Comparison of ENCODE assay signal across 8 cellular contexts in genomic region chr10:112376578-112376855, GRCh38. TPM values are rescaled to one million over a fixed set of nuclear protein-coding genes. Genes with fewer than 3 reads are reported as not detected.
DNase-seq lines count a peak whose midpoint lies in the region; ATAC-seq and TF ChIP-seq lines count a peak whose summit lies in the region.

No MANE protein-coding gene starts in this region.

- H3K9ac ChIP-seq in mammary epithelial cell (ENCODE audit: insufficient read depth, low read length) (no peak overlapping the region), neural progenitor cell (no peak overlapping the region), H9 (ENCODE audit: extremely low read depth, insufficient read length, low read length) (no peak overlapping the region)

- no peak overlapping the region for H2BK15ac ChIP-seq in H9 (ENCODE audit: low read depth, low read length)

- H3K4me3 ChIP-seq in mammary epithelial cell (replicated peaks in 1 of 3; ENCODE audit: insufficient read depth in 1 of 3, low read depth in 2 of 3, low read length in 3 of 3) (no peak overlapping the region), sigmoid colon (peak overlapping the region; percentile 14 to 42 (median 37)), neural progenitor cell (no peak overlapping the region)

- peak overlapping the region; percentile 99 for H3K27ac Mint-ChIP-seq in activated naive CD4-positive, alpha-beta T cell treated with anti-CD3 and anti-CD28 coated beads, Interleukin-2, amount 10 ng/mL, durations not matched to agents 7 days and 5 days
- H3K27ac Mint-ChIP-seq in neural progenitor cell (no peak overlapping the region), H9 (no peak overlapping the region)

- peaks cover 52% of the 10 kb centered on the region for H3K4me1 Mint-ChIP-seq in activated naive CD4-positive, alpha-beta T cell treated with anti-CD3 and anti-CD28 coated beads, Interleukin-2, amount 10 ng/mL, durations not matched to agents 7 days and 5 days
- peaks cover 14% of the 10 kb centered on the region for H3K4me1 Mint-ChIP-seq in neural progenitor cell
- peaks cover 14 to 17% of the 10 kb centered on the region in 2 experiments for H3K4me1 Mint-ChIP-seq in H9

- H3K9me3 Mint-ChIP-seq in activated naive CD4-positive, alpha-beta T cell treated with anti-CD3 and anti-CD28 coated beads, Interleukin-2, amount 10 ng/mL, durations not matched to agents 7 days and 5 days: no peaks in the 10 kb centered on the region
- H3K9me3 Mint-ChIP-seq in neural progenitor cell (peaks cover 2% of the 10 kb centered on the region), H9 (no peaks in the 10 kb centered on the region; a peak in 1 of 5 replicates)

- no peaks in the 10 kb centered on the region for H3K9me3 ChIP-seq in mammary epithelial cell (replicated peaks; ENCODE audit: insufficient read depth, low read length)
- no peaks in the 10 kb centered on the region for H3K9me3 ChIP-seq in sigmoid colon
- H3K9me3 ChIP-seq in neural progenitor cell (ENCODE audit: low read depth): no peaks in the 10 kb centered on the region
- H3K9me3 ChIP-seq in H9 (ENCODE audit: control insufficient read depth, low read depth, low read length): no peaks in the 10 kb centered on the region

- no peaks in the 10 kb centered on the region for H3F3A ChIP-seq in neural progenitor cell (ENCODE audit: low read depth)

- ATAC-seq in HG03342 (IDR thresholded peaks at IDR 0.05; ENCODE audit: unreplicated experiment): peak; percentile 31

- no peak overlapping the region for H3T11ph ChIP-seq in H9 (ENCODE audit: low read length)

- no peak overlapping the region for H3K4ac ChIP-seq in H9 (ENCODE audit: low read depth, low read length)

- intact Hi-C loops in mammary epithelial cell (cut with micrococcal nuclease) (no loop called here), sigmoid colon (cut with DNase I) (no loop called here)

- H3K4me1 ChIP-seq in mammary epithelial cell (ENCODE audit: insufficient read depth, low read length) (peaks cover 10% of the 10 kb centered on the region), sigmoid colon (no peaks in the 10 kb centered on the region), neural progenitor cell (no peaks in the 10 kb centered on the region), H9 (ENCODE audit: insufficient read depth, low read length) (no peaks in the 10 kb centered on the region)

- no TSS peak for BruUV-seq in mammary epithelial cell (replicated peaks; lab: Mats Ljungman, UMichigan)

- CTCF ChIA-PET in activated naive CD4-positive, alpha-beta T cell treated with anti-CD3 and anti-CD28 coated beads, Interleukin-2, amount 10 ng/mL, durations not matched to agents 7 days and 5 days (lab: Charles Lee): interaction anchor here (1.9 to 2.6 kb wide), 2 partner anchors 58 to 60 kb away, joined by 5 to 16 read pairs; no protein-coding TSS in a partner anchor
- CTCF ChIA-PET in mammary epithelial cell (lab: Charles Lee; ENCODE audit: low non-redundant PET): no interaction called here

- no peak for TF ChIP-seq EP300 in sigmoid colon (IDR thresholded peaks at IDR 0.05)

- no peaks in the 10 kb centered on the region for H3K23me2 ChIP-seq in H9 (ENCODE audit: insufficient read length, low read depth, low read length, poor library complexity, severe bottlenecking)

- no peak overlapping the region for H2BK5ac ChIP-seq in H9 (ENCODE audit: insufficient read length, low read length)

- H2BK120ac ChIP-seq in H9 (ENCODE audit: low read depth, low read length, poor library complexity, severe bottlenecking): no peak overlapping the region

- H3K27me3 ChIP-seq in mammary epithelial cell (ENCODE audit: insufficient read depth, low read length): no peaks in the 10 kb centered on the region
- no peaks in the 10 kb centered on the region for H3K27me3 ChIP-seq in sigmoid colon
- H3K27me3 ChIP-seq in neural progenitor cell: no peaks in the 10 kb centered on the region
- no peaks in the 10 kb centered on the region for H3K27me3 ChIP-seq in H9 (ENCODE audit: insufficient read depth, low read length)

- H3K18ac ChIP-seq in H9 (ENCODE audit: insufficient read length, low read depth, low read length): no peak overlapping the region

- H4K91ac ChIP-seq in H9 (ENCODE audit: insufficient read length, low read depth, low read length): no peak overlapping the region

- no peak overlapping the region for H4K8ac ChIP-seq in H9 (replicated peaks; ENCODE audit: insufficient read length, low read depth, low read length)

- dilution Hi-C loops in mammary epithelial cell (cut with HindIII; ENCODE audit: low sequenced_read_pairs): no loop called here

- no peak for TF ChIP-seq POLR2A in sigmoid colon (IDR thresholded peaks at IDR 0.05)

- no peak overlapping the region for H3K56ac ChIP-seq in H9 (ENCODE audit: insufficient read length, low read depth, low read length)

- 95% methylated on average over 3 of the region's 3 CpGs for whole genome bisulfite sequencing in mammary epithelial cell (ENCODE audit: low coverage, missing lambda C conversion rate)
- WGBS in sigmoid colon, 2 donors: 7 to 16% methylated on average over 3 of the region's 3 CpGs
- WGBS in H9 (ENCODE audit: extremely low coverage, insufficient read length, low lambda C conversion rate): no CpG with 5 or more reads among the region's 3 CpGs

- H4K5ac ChIP-seq in H9 (ENCODE audit: insufficient read length, low read depth, low read length): no peak overlapping the region

- no peak overlapping the region for H3K23ac ChIP-seq in H9 (ENCODE audit: insufficient read length, low read depth, low read length)

- peaks cover 41% of the 10 kb centered on the region for H3K36me3 Mint-ChIP-seq in activated naive CD4-positive, alpha-beta T cell treated with anti-CD3 and anti-CD28 coated beads, Interleukin-2, amount 10 ng/mL, durations not matched to agents 7 days and 5 days
- H3K36me3 Mint-ChIP-seq in neural progenitor cell (no peaks in the 10 kb centered on the region), H9 (ENCODE audit: insufficient read depth in 1 of 3, low read depth in 3 of 3) (no peaks in the 10 kb centered on the region)

- H2AK5ac ChIP-seq in H9 (ENCODE audit: insufficient read length, low read length): no peak overlapping the region

- no peaks in the 10 kb centered on the region for H3K36me3 ChIP-seq in mammary epithelial cell (ENCODE audit: insufficient read depth, low read length)
- no peaks in the 10 kb centered on the region for H3K36me3 ChIP-seq in sigmoid colon
- no peaks in the 10 kb centered on the region for H3K36me3 ChIP-seq in neural progenitor cell

- H3K79me2 ChIP-seq in mammary epithelial cell (ENCODE audit: insufficient read depth, low read length) (no peaks in the 10 kb centered on the region), neural progenitor cell (ENCODE audit: low read depth) (no peaks in the 10 kb centered on the region), H9 (ENCODE audit: insufficient read depth, low read length) (no peaks in the 10 kb centered on the region)

- H2BK12ac ChIP-seq in H9 (ENCODE audit: insufficient read length, low read depth, low read length): no peak overlapping the region

- H2BK20ac ChIP-seq in H9 (ENCODE audit: low read depth, low read length, poor library complexity, severe bottlenecking): no peak overlapping the region

- H3K27me3 Mint-ChIP-seq in activated naive CD4-positive, alpha-beta T cell treated with anti-CD3 and anti-CD28 coated beads, Interleukin-2, amount 10 ng/mL, durations not matched to agents 7 days and 5 days: no peaks in the 10 kb centered on the region
- H3K27me3 Mint-ChIP-seq in neural progenitor cell (ENCODE audit: insufficient read depth, low read depth): peaks cover 2% of the 10 kb centered on the region
- no peaks in the 10 kb centered on the region; the same call in 1 of the 2 replicates for H3K27me3 Mint-ChIP-seq in H9 (ENCODE audit: low read depth)

- H4K20me1 ChIP-seq in mammary epithelial cell (ENCODE audit: insufficient read depth, low read length): no peaks in the 10 kb centered on the region
- H4K20me1 ChIP-seq in neural progenitor cell (ENCODE audit: low read depth): no peaks in the 10 kb centered on the region
- H4K20me1 ChIP-seq in H9 (ENCODE audit: control insufficient read depth, insufficient read depth, insufficient read length): no peaks in the 10 kb centered on the region

- TF ChIP-seq CTCF in mammary epithelial cell (conservative IDR thresholded peaks at IDR 0.05 in 1 of 2, IDR thresholded peaks at IDR 0.05 in 1 of 2; ENCODE audit: extremely low read depth in 1 of 2, insufficient read depth in 1 of 2, low read depth in 1 of 2, low read length in 2 of 2): no peak
- TF ChIP-seq CTCF in sigmoid colon (IDR thresholded peaks at IDR 0.05): no peak
- TF ChIP-seq CTCF in neural progenitor cell (IDR thresholded peaks at IDR 0.05): no peak
- no peak for TF ChIP-seq CTCF in H9 (conservative IDR thresholded peaks at IDR 0.05)

- H2AFZ ChIP-seq in mammary epithelial cell (ENCODE audit: low read depth, low read length): peak overlapping the region; percentile 94
- H2AFZ ChIP-seq in neural progenitor cell (replicated peaks): no peak overlapping the region
- H2AFZ ChIP-seq in H9 (ENCODE audit: low read length): no peak overlapping the region

- H3K79me1 ChIP-seq in H9 (ENCODE audit: insufficient read depth, low read depth, low read length, poor library complexity, severe bottlenecking): no peaks in the 10 kb centered on the region

- in situ Hi-C loops in mammary epithelial cell (cut with MboI; ENCODE audit: low sequenced_read_pairs in 2 of 2): no loop called here

- no peak overlapping the region for H3K27ac ChIP-seq in mammary epithelial cell (ENCODE audit: insufficient read depth, low read depth, low read length)
- H3K27ac ChIP-seq in sigmoid colon: peak overlapping the region; percentile 50 to 66 (median 58)
- H3K27ac ChIP-seq in neural progenitor cell: no peak overlapping the region
- H3K27ac ChIP-seq in H9 (ENCODE audit: insufficient read length, low read depth, low read length): no peak overlapping the region

- H3K14ac ChIP-seq in H9 (ENCODE audit: insufficient read depth, low read length): no peak overlapping the region

- H3K4me3 Mint-ChIP-seq in activated naive CD4-positive, alpha-beta T cell treated with anti-CD3 and anti-CD28 coated beads, Interleukin-2, amount 10 ng/mL, durations not matched to agents 7 days and 5 days: peak overlapping the region; percentile 100
- H3K4me3 Mint-ChIP-seq in neural progenitor cell (no peak overlapping the region), H9 (no peak overlapping the region)

- peak; percentile 25 for DNase-seq in activated naive CD4-positive, alpha-beta T cell treated with anti-CD3 and anti-CD28 coated beads, Interleukin-2, amount 10 ng/mL, durations not matched to agents 7 days and 5 days
- DNase-seq in activated naive CD4-positive, alpha-beta T cell treated with Interleukin-2 at 50 U/mL for 16 hours: no peak
- no peak for DNase-seq in mammary epithelial cell
- no peak for DNase-seq in sigmoid colon
- DNase-seq in neural progenitor cell (ENCODE audit: low spot score): no peak
- DNase-seq in COR-L47 (lab: John Stamatoyannopoulos, UW): no peak
- DNase-seq in H9: no peak

- no peak overlapping the region for H3K4me2 ChIP-seq in mammary epithelial cell (ENCODE audit: insufficient read depth, low read depth, low read length)
- no peak overlapping the region for H3K4me2 ChIP-seq in neural progenitor cell
- no peak overlapping the region for H3K4me2 ChIP-seq in H9 (ENCODE audit: insufficient read depth, insufficient read length, low read length)

RNA-seq across cellular contexts. Expression of gene ACSL5, which starts 2.6 kb away (rescaled TPM):
- under 1 TPM in 1 of 2 donors, not detected in 1; 0.17 TPM for total RNA-seq in mammary epithelial cell
- 0.23 TPM for polyA plus RNA-seq in mammary epithelial cell
- not detected for polyA minus RNA-seq in mammary epithelial cell
- 1 to 10 TPM; 5.3 to 9.4 (median 7.4) TPM for total RNA-seq in sigmoid colon
- polyA plus RNA-seq in sigmoid colon: 10 to 100 TPM; 15.6 to 96.8 (median 35.4) TPM
- total RNA-seq in neural progenitor cell (ENCODE audit: low replicate concordance): not detected in 2 replicates
- total RNA-seq in H9 (2021): not detected in 2 replicates

Comparison
In these comparisons a context has a peak if more than half of its experiments do, and no peak if none do; other contexts are left out.
1. H3K27ac ChIP-seq: peak in sigmoid colon (4 of 4); none in mammary epithelial cell (single experiment), neural progenitor cell (single experiment) and H9 (single experiment).
2. H3K4me3 ChIP-seq: peak in sigmoid colon (4 of 4); none in mammary epithelial cell (0 of 3) and neural progenitor cell (single experiment).